Comparison of ENCODE assay signal across 8 cellular contexts in genomic region chr2:196927318-196928225, GRCh38. TPM values are rescaled to one million over a fixed set of nuclear protein-coding genes. Genes with fewer than 3 reads are reported as not detected.
A peak's percentile ranks its signal among the peaks of the same experiment; 100 is the strongest.
DNase-seq lines count a peak whose midpoint lies in the region; ATAC-seq and TF ChIP-seq lines count a peak whose summit lies in the region.

No MANE protein-coding gene starts in this region.

- peak overlapping the region; percentile 94 for H3K9ac ChIP-seq in mammary epithelial cell (ENCODE audit: insufficient read depth, low read length)

- dilution Hi-C loops in mammary epithelial cell (cut with HindIII; ENCODE audit: low sequenced_read_pairs) = no loop called here

- H3K79me2 ChIP-seq in mammary epithelial cell (ENCODE audit: insufficient read depth, low read length) = peaks cover 38% of the 10 kb centered on the region

- no peak for ATAC-seq in GM21390 (IDR thresholded peaks at IDR 0.05; ENCODE audit: unreplicated experiment)

- H3K4me1 ChIP-seq in mammary epithelial cell (ENCODE audit: insufficient read depth, low read length) = peaks cover 19% of the 10 kb centered on the region

- in situ Hi-C loops in mammary epithelial cell (cut with MboI; ENCODE audit: low sequenced_read_pairs in 2 of 2) = no loop called here

- intact Hi-C loops in mammary epithelial cell (cut with micrococcal nuclease) = loop anchor here (5.0 to 10.0 kb wide), 3 partner anchors 75 to 753 kb away; partner anchors contain the start of gene STK17B

- H3K36me3 ChIP-seq in mammary epithelial cell (ENCODE audit: insufficient read depth, low read length) = no peaks in the 10 kb centered on the region

- H3K9me3 ChIP-seq in mammary epithelial cell (replicated peaks; ENCODE audit: insufficient read depth, low read length) = no peaks in the 10 kb centered on the region

- H4K20me1 ChIP-seq in mammary epithelial cell (ENCODE audit: insufficient read depth, low read length) = no peaks in the 10 kb centered on the region

- DNase-seq in NCI-H2081 (lab: John Stamatoyannopoulos, UW) = peak; percentile 52 to 55
- DNase-seq in NCI-H2081 treated with DMSO at 0.1 percent for 48 hours (lab: John Stamatoyannopoulos, UW) = no peak
- DNase-seq in T-helper 2 cell treated with Interferon-gamma antibody and Interleukin-4, amounts not matched to agents 5 μg/mL and 100 μg/mL, for 36 hours (ENCODE audit: low spot score) = peak; percentile 81
- DNase-seq in mammary epithelial cell = peak; percentile 72
- peak; percentile 59 for DNase-seq in left kidney (ENCODE audit: low read depth, low spot score)
- DNase-seq in stimulated activated CD4-positive, alpha-beta T cell treated with anti-CD3 and anti-CD28 coated beads, Interleukin-4, amount 100 ng/mL, for 1 hour = peak; percentile 29

- peak overlapping the region; percentile 93 to 97 (median 96) for H3K4me3 ChIP-seq in mammary epithelial cell (replicated peaks in 1 of 3; ENCODE audit: insufficient read depth in 1 of 3, low read depth in 2 of 3, low read length in 3 of 3)

- H3K9me3 Mint-ChIP-seq in IgD-negative memory B cell = no peaks in the 10 kb centered on the region
- no peaks in the 10 kb centered on the region for H3K9me3 Mint-ChIP-seq in T-helper 2 cell treated with Interferon-gamma antibody and Interleukin-4, amounts not matched to agents 5 μg/mL and 100 μg/mL, for 36 hours

- CTCF ChIA-PET in mammary epithelial cell (lab: Charles Lee; ENCODE audit: low non-redundant PET) = no interaction called here

- H3K4me3 Mint-ChIP-seq in IgD-negative memory B cell = peak overlapping the region; percentile 95 to 96 (median 96)
- peak overlapping the region; percentile 96 for H3K4me3 Mint-ChIP-seq in T-helper 2 cell treated with Interferon-gamma antibody and Interleukin-4, amounts not matched to agents 5 μg/mL and 100 μg/mL, for 36 hours

- H3K27me3 Mint-ChIP-seq in IgD-negative memory B cell = no peaks in the 10 kb centered on the region
- no peaks in the 10 kb centered on the region for H3K27me3 Mint-ChIP-seq in T-helper 2 cell treated with Interferon-gamma antibody and Interleukin-4, amounts not matched to agents 5 μg/mL and 100 μg/mL, for 36 hours (ENCODE audit: low read depth)

- TF ChIP-seq CTCF in mammary epithelial cell (conservative IDR thresholded peaks at IDR 0.05 in 1 of 2, IDR thresholded peaks at IDR 0.05 in 1 of 2; ENCODE audit: extremely low read depth in 1 of 2, insufficient read depth in 1 of 2, low read depth in 1 of 2, low read length in 2 of 2) = no peak

- peaks cover 11 to 14% (median 12%) of the 10 kb centered on the region in 3 donors for H3K4me1 Mint-ChIP-seq in IgD-negative memory B cell
- H3K4me1 Mint-ChIP-seq in T-helper 2 cell treated with Interferon-gamma antibody and Interleukin-4, amounts not matched to agents 5 μg/mL and 100 μg/mL, for 36 hours (ENCODE audit: low read depth) = peaks cover 26% of the 10 kb centered on the region

- no peaks in the 10 kb centered on the region for H3K36me3 Mint-ChIP-seq in IgD-negative memory B cell
- peaks cover 10% of the 10 kb centered on the region for H3K36me3 Mint-ChIP-seq in T-helper 2 cell treated with Interferon-gamma antibody and Interleukin-4, amounts not matched to agents 5 μg/mL and 100 μg/mL, for 36 hours (ENCODE audit: low read depth)

- H3K27me3 ChIP-seq in mammary epithelial cell (ENCODE audit: insufficient read depth, low read length) = no peaks in the 10 kb centered on the region

- peak overlapping the region; percentile 99 for H2AFZ ChIP-seq in mammary epithelial cell (ENCODE audit: low read depth, low read length)

- peak overlapping the region; percentile 69 to 92 (median 72) for H3K27ac Mint-ChIP-seq in IgD-negative memory B cell
- peak overlapping the region; percentile 96 for H3K27ac Mint-ChIP-seq in T-helper 2 cell treated with Interferon-gamma antibody and Interleukin-4, amounts not matched to agents 5 μg/mL and 100 μg/mL, for 36 hours

- TSS peak; percentile 65 for BruUV-seq in mammary epithelial cell (replicated peaks; lab: Mats Ljungman, UMichigan)

- peak overlapping the region; percentile 85 for H3K27ac ChIP-seq in mammary epithelial cell (ENCODE audit: insufficient read depth, low read depth, low read length)

- H3K4me2 ChIP-seq in mammary epithelial cell (ENCODE audit: insufficient read depth, low read depth, low read length) = peak overlapping the region; percentile 91

- WGBS in mammary epithelial cell (ENCODE audit: low coverage, missing lambda C conversion rate) = 4% methylated on average over 22 of the region's 23 CpGs

RNA-seq across cellular contexts. Expression of gene PGAP1, which starts 1.1 kb away (rescaled TPM):
- 0.56 TPM for polyA plus RNA-seq in IgD-negative memory B cell
- total RNA-seq in mammary epithelial cell = 10 to 100 TPM; 13.7 to 21.3 TPM
- polyA plus RNA-seq in mammary epithelial cell = 3.0 TPM
- polyA minus RNA-seq in mammary epithelial cell = 4.2 TPM
